In genomic region chr3:186909078-186909853, GRCh38 we compare ENCODE assay signal across 9 cellular contexts. TPM values are rescaled to one million over a fixed set of nuclear protein-coding genes. Genes with fewer than 3 reads are reported as not detected.
DNase-seq lines count a peak whose midpoint lies in the region; ATAC-seq lines count a peak whose summit lies in the region.
"Had no signal": no experiment of that assay in that cellular context is flagged by ENCODE, and none has a peak within 500 bp of the region (broad histone marks: within the 10 kb centered on the region; RNA-seq: fewer than 3 reads in every experiment).

No MANE protein-coding gene starts in this region.

- H3K9me3 ChIP-seq in GM23248 (ENCODE audit: low read depth): no peaks in the 10 kb centered on the region

- H3K27ac Mint-ChIP-seq in activated naive CD4-positive, alpha-beta T cell treated with anti-CD3 and anti-CD28 coated beads, Interleukin-2, amount 50 U/mL, for 24 hours: peak overlapping the region; percentile 76

- no peak overlapping the region; the same call in 1 of the 2 replicates for H2AFZ ChIP-seq in GM23248

- no peak overlapping the region for H3K4me3 ChIP-seq in GM23248

- no peak overlapping the region for H3K4me2 ChIP-seq in GM23248 (ENCODE audit: unreplicated experiment)

- H3K4me1 Mint-ChIP-seq in activated naive CD4-positive, alpha-beta T cell treated with anti-CD3 and anti-CD28 coated beads, Interleukin-2, amount 50 U/mL, for 24 hours: peaks cover 43% of the 10 kb centered on the region

- H3K4me3 Mint-ChIP-seq in activated naive CD4-positive, alpha-beta T cell treated with anti-CD3 and anti-CD28 coated beads, Interleukin-2, amount 50 U/mL, for 24 hours: peak overlapping the region; percentile 55

- no peaks in the 10 kb centered on the region for H4K20me1 ChIP-seq in GM23248 (ENCODE audit: insufficient read depth)

- H3K27me3 Mint-ChIP-seq in activated naive CD4-positive, alpha-beta T cell treated with anti-CD3 and anti-CD28 coated beads, Interleukin-2, amount 50 U/mL, for 24 hours: no peaks in the 10 kb centered on the region

- H3K79me2 ChIP-seq in GM23248 (ENCODE audit: insufficient read depth): no peaks in the 10 kb centered on the region

- H3K9me2 ChIP-seq in GM23248 (ENCODE audit: insufficient read depth): no peaks in the 10 kb centered on the region

- no peak overlapping the region for H3K9ac ChIP-seq in GM23248

- no peaks in the 10 kb centered on the region for H3K4me1 ChIP-seq in GM23248 (ENCODE audit: insufficient read depth)

- H3K27ac ChIP-seq in GM23248: no peak overlapping the region

- DNase-seq in T-helper 9 cell (peak; percentile 63), GM23248 (no peak), DMS153 treated with DMSO at 0.1 percent for 48 hours (lab: John Stamatoyannopoulos, UW; ENCODE audit: unreplicated experiment) (no peak)
- peak; percentile 61 for DNase-seq in stimulated activated CD4-positive, alpha-beta T cell treated with anti-CD3 and anti-CD28 coated beads, Interleukin-4, amount 100 ng/mL, for 1 hour
- DNase-seq: IMR-90 had no signal

- H3K36me3 ChIP-seq in GM23248 (ENCODE audit: low read depth): no peaks in the 10 kb centered on the region

- WGBS in GM23248 (ENCODE audit: low coverage in 1 of 2, low lambda C conversion rate in 2 of 2, missing lambda C conversion rate in 2 of 2), 2 experiments: 50 to 56% methylated on average over 17 of the region's 17 CpGs

- ATAC-seq in GM18502 (IDR thresholded peaks at IDR 0.05; ENCODE audit: poor library complexity, unreplicated experiment) (peak; percentile 56), HG03354 (IDR thresholded peaks at IDR 0.05; ENCODE audit: poor library complexity, severe bottlenecking, unreplicated experiment) (no peak), HG02884 (IDR thresholded peaks at IDR 0.05; ENCODE audit: unreplicated experiment) (no peak)

- peaks cover 27% of the 10 kb centered on the region for H3K9me3 Mint-ChIP-seq in activated naive CD4-positive, alpha-beta T cell treated with anti-CD3 and anti-CD28 coated beads, Interleukin-2, amount 50 U/mL, for 24 hours

- H3K27me3 ChIP-seq in GM23248 (replicated peaks; ENCODE audit: insufficient read depth): peaks cover 6% of the 10 kb centered on the region; the same call in 1 of the 2 replicates

- H3K36me3 Mint-ChIP-seq in activated naive CD4-positive, alpha-beta T cell treated with anti-CD3 and anti-CD28 coated beads, Interleukin-2, amount 50 U/mL, for 24 hours: peaks cover 37% of the 10 kb centered on the region

- in situ Hi-C loops in GM23248 (cut with MboI): no loop called here

- no peaks in the 10 kb centered on the region for H3F3A ChIP-seq in GM23248 (ENCODE audit: insufficient read depth)

RNA-seq across cellular contexts. Expression of gene ST6GAL1, which starts 21.1 kb away (rescaled TPM):
- total RNA-seq in GM23248 (2014; rRNA removed; shearing (Covaris generic)): not detected in 2 replicates
- polyA plus RNA-seq in GM23248 (2016; fragmentation: Nextera tagmentation; extraction: Ambion mirVana): 0.20 and 0.41 TPM in 2 replicates

Comparison
In these comparisons a context has a peak if more than half of its experiments do, and no peak if none do; other contexts are left out.
1. DNase-seq: peak in T-helper 9 cell (single experiment) and stimulated activated CD4-positive, alpha-beta T cell treated with anti-CD3 and anti-CD28 coated beads, Interleukin-4, amount 100 ng/mL, for 1 hour (single experiment); none in GM23248 (single experiment) and DMS153 treated with DMSO at 0.1 percent for 48 hours (single experiment).